Comparison of ENCODE assay signal across 11 cellular contexts in genomic region chr5:94181940-94182339, GRCh38.
DNase-seq lines count a peak whose midpoint lies in the region; ATAC-seq and TF ChIP-seq lines count a peak whose summit lies in the region.
"Had no signal": no experiment of that assay in that cellular context is flagged by ENCODE, and none has a peak within 500 bp of the region (broad histone marks: within the 10 kb centered on the region; RNA-seq: fewer than 3 reads in every experiment).

No MANE protein-coding gene starts in this region.

- no peak for TF ChIP-seq POLR2A in erythroblast (IDR thresholded peaks at IDR 0.05; ENCODE audit: low read length)

- peak; percentile 66 for ATAC-seq in GM21723 (IDR thresholded peaks at IDR 0.05; ENCODE audit: unreplicated experiment)
- no peak for ATAC-seq in HG03025 (IDR thresholded peaks at IDR 0.05; ENCODE audit: low FRiP score, unreplicated experiment)

- DNase-seq in DMS53 (lab: John Stamatoyannopoulos, UW) (peak; percentile 61), NAMALWA (ENCODE audit: low spot score) (peak; percentile 45), erythroblast (lab: John Stamatoyannopoulos, UW) (peak; percentile 4 to 15), foreskin melanocyte (no peak), NCI-H1417 treated with DMSO at 0.1 percent for 48 hours (lab: John Stamatoyannopoulos, UW) (no peak)
- no peak for DNase-seq in activated effector memory CD4-positive, alpha-beta T cell treated with anti-CD3 and anti-CD28 coated beads, Interleukin-2, amount 50 U/mL, for 16 hours
- DNase-seq: activated gamma-delta T cell treated with Interleukin-2 at 50 U/mL for 16 hours, mesenchymal stem cell, T-helper 1 cell had no signal

Comparison
In these comparisons a context has a peak if more than half of its experiments do, and no peak if none do; other contexts are left out.
1. DNase-seq: peak in DMS53 (single experiment), NAMALWA (single experiment) and erythroblast (2 of 2); none in activated effector memory CD4-positive, alpha-beta T cell treated with anti-CD3 and anti-CD28 coated beads, Interleukin-2, amount 50 U/mL, for 16 hours (single experiment), foreskin melanocyte (single experiment) and NCI-H1417 treated with DMSO at 0.1 percent for 48 hours (single experiment).